Comparison of ENCODE assay signal across 8 cellular contexts in the genomic region with DNA sequence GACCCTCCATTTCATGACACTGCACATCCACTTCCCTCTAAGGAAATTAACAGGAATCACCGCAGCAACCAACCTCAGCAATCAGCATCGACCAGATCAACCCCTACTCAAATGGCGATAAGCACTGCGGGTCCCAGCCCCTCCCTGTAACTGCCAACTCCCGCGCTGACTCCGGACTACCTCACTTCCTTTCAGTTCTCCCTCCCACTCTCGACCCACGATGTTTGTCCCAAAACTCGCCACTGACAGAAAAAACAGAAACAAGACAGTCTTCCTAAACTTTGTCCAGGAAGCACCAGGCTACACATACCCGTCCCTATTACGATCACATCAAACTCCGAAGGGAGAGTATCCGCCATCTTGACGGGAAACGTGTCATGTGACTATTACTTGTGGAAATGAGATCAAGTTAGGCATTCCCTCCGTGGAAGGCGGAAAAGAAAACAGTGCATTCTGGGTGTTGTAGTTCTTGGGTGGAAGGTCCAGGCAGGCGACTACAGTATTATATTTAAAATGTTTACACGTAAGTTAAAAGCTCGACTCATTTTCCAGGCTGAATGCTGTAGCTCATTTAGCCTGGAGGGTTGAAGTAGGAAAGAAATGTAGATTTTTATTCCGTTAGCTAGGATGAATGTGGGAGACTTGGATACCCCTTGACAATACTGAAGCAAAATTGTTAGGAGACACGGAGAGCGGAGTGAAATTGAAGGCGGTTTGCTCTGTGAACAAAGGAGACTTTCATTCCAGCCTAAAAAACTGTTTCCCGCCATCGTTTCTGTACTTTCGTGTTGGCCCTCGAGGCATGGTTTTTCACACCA. TPM values are rescaled to one million over a fixed set of nuclear protein-coding genes. Genes with fewer than 3 reads are reported as not detected.
DNase-seq lines count a peak whose midpoint lies in the region; ATAC-seq and TF ChIP-seq lines count a peak whose summit lies in the region.

A gene with protein sequence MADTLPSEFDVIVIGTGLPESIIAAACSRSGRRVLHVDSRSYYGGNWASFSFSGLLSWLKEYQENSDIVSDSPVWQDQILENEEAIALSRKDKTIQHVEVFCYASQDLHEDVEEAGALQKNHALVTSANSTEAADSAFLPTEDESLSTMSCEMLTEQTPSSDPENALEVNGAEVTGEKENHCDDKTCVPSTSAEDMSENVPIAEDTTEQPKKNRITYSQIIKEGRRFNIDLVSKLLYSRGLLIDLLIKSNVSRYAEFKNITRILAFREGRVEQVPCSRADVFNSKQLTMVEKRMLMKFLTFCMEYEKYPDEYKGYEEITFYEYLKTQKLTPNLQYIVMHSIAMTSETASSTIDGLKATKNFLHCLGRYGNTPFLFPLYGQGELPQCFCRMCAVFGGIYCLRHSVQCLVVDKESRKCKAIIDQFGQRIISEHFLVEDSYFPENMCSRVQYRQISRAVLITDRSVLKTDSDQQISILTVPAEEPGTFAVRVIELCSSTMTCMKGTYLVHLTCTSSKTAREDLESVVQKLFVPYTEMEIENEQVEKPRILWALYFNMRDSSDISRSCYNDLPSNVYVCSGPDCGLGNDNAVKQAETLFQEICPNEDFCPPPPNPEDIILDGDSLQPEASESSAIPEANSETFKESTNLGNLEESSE (minus strand): TSS at position 385 of the 818 bp plus-strand sequence. CDS start 26 bp downstream, at position 359.

- no peaks in the 10 kb centered on the region for H3K9me3 ChIP-seq in CD4-positive, alpha-beta memory T cell (ENCODE audit: control insufficient read depth in 1 of 2, low read length in 2 of 2)
- H3K9me3 ChIP-seq in neural cell (ENCODE audit: low read length) (no peaks in the 10 kb centered on the region), subcutaneous abdominal adipose tissue (ENCODE audit: control insufficient read depth in 5 of 5, low read length in 5 of 5) (no peaks in the 10 kb centered on the region)

- H3F3A ChIP-seq in neural cell (ENCODE audit: insufficient read depth, low read length, poor library complexity, severe bottlenecking) = no peaks in the 10 kb centered on the region

- peak within 1 kb of the TSS; percentile 89 for H3K27ac ChIP-seq in CD4-positive, alpha-beta memory T cell (ENCODE audit: low read depth, low read length)
- peak within 1 kb of the TSS; percentile 83 for H3K27ac ChIP-seq in neural cell (ENCODE audit: low read length)
- peak within 1 kb of the TSS; percentile 84 for H3K27ac ChIP-seq in subcutaneous abdominal adipose tissue (ENCODE audit: low read depth, low read length)

- intact Hi-C loops in CD4-positive, alpha-beta memory T cell (cut with micrococcal nuclease) = no loop called here

- CTCF ChIA-PET in CD4-positive, alpha-beta memory T cell (lab: Charles Lee; ENCODE audit: partially characterized antibody) = no interaction called here

- H3K9me2 ChIP-seq in neural cell (ENCODE audit: insufficient read depth, low read length) = no peaks in the 10 kb centered on the region

- DNase-seq in CD4-positive, alpha-beta memory T cell = peak; percentile 70 to 80 (median 78)
- peak; percentile 17 for DNase-seq in activated T-cell treated with anti-CD3 and anti-CD28 coated beads for 1 hour (ENCODE audit: low read depth)
- DNase-seq in fibroblast of peridontal ligament (ENCODE audit: extremely low read depth) = peak; percentile 89
- DNase-seq in HUDEP-2 (lab: John Stamatoyannopoulos, UW; ENCODE audit: unreplicated experiment in 76 of 76) = no peak

- H3K9me3 Mint-ChIP-seq in CD4-positive, alpha-beta memory T cell = no peaks in the 10 kb centered on the region

- peak within 1 kb of the TSS; percentile 75 for H2AFZ ChIP-seq in neural cell (ENCODE audit: low read depth, low read length)

- peak within 1 kb of the TSS; percentile 73 for H3K9ac ChIP-seq in neural cell (ENCODE audit: low read length)
- peak within 1 kb of the TSS; percentile 62 to 78 (median 70) for H3K9ac ChIP-seq in subcutaneous abdominal adipose tissue (ENCODE audit: low read length in 5 of 5)

- H3K4me1 ChIP-seq in CD4-positive, alpha-beta memory T cell (ENCODE audit: insufficient read depth, low read length) = peaks cover 14% of the 10 kb centered on the region
- peaks cover 0 to 10% (median 7%) of the 10 kb centered on the region in 5 donors for H3K4me1 ChIP-seq in subcutaneous abdominal adipose tissue (ENCODE audit: control insufficient read depth in 5 of 5, insufficient read depth in 5 of 5, low read length in 5 of 5)

- H3K4me1 Mint-ChIP-seq in CD4-positive, alpha-beta memory T cell = peaks cover 2 to 12% (median 6%) of the 10 kb centered on the region in 4 donors

- H4K20me1 ChIP-seq in neural cell (ENCODE audit: insufficient read depth) = no peaks in the 10 kb centered on the region

- H3K27me3 Mint-ChIP-seq in CD4-positive, alpha-beta memory T cell = peaks cover 2 to 4% of the 10 kb centered on the region in 2 donors

- H3K4me3 ChIP-seq in CD4-positive, alpha-beta memory T cell (ENCODE audit: low read length in 2 of 2) = peak within 1 kb of the TSS; percentile 60 to 90
- H3K4me3 ChIP-seq in neural cell (ENCODE audit: low read length) (peak within 1 kb of the TSS; percentile 74), subcutaneous abdominal adipose tissue (ENCODE audit: low read depth in 1 of 5, low read length in 5 of 5) (peak within 1 kb of the TSS; percentile 67 to 92 (median 71))

- H3K27ac Mint-ChIP-seq in CD4-positive, alpha-beta memory T cell = peak within 1 kb of the TSS in 2 of 7 donors; percentile 6 to 33

- H3K36me3 ChIP-seq in CD4-positive, alpha-beta memory T cell (ENCODE audit: insufficient read depth, low read length) = no peaks in the 10 kb centered on the region
- H3K36me3 ChIP-seq in neural cell (ENCODE audit: insufficient read depth, low read length) (no peaks in the 10 kb centered on the region), subcutaneous abdominal adipose tissue (ENCODE audit: control insufficient read depth in 5 of 5, insufficient read depth in 5 of 5, low read length in 5 of 5) (no peaks in the 10 kb centered on the region)

- H3K4me2 ChIP-seq in neural cell (ENCODE audit: low read length) = peak within 1 kb of the TSS; percentile 84

- TF ChIP-seq RAD21 in Ishikawa (IDR thresholded peaks at IDR 0.05; ENCODE audit: low read depth) = no peak
- TF ChIP-seq RAD21 in neural cell (conservative IDR thresholded peaks at IDR 0.05) = peak; percentile 20

- TF ChIP-seq CTCF in neural cell (IDR thresholded peaks at IDR 0.05; ENCODE audit: poor library complexity, severe bottlenecking) = no peak

- H3K4me3 Mint-ChIP-seq in CD4-positive, alpha-beta memory T cell = no peak within 1 kb of the TSS

- H3K27me3 ChIP-seq in CD4-positive, alpha-beta memory T cell (ENCODE audit: insufficient read depth, low read length) = no peaks in the 10 kb centered on the region
- no peaks in the 10 kb centered on the region for H3K27me3 ChIP-seq in neural cell (ENCODE audit: insufficient read depth, low read depth, low read length)
- H3K27me3 ChIP-seq in subcutaneous abdominal adipose tissue (ENCODE audit: control insufficient read depth in 5 of 5, insufficient read depth in 4 of 5, low read length in 5 of 5) = peaks cover 0 to 2% (median 0%) of the 10 kb centered on the region in 5 donors

- ATAC-seq in GM21515 (IDR thresholded peaks at IDR 0.05; ENCODE audit: unreplicated experiment) = peak; percentile 99

- peaks cover 19% of the 10 kb centered on the region for H3K79me2 ChIP-seq in neural cell (replicated peaks; ENCODE audit: insufficient read depth, low read length)

- POLR2A ChIA-PET in CD4-positive, alpha-beta memory T cell (lab: Charles Lee; ENCODE audit: partially characterized antibody) = no interaction called here

- TF ChIP-seq EP300 in Ishikawa (IDR thresholded peaks at IDR 0.05; ENCODE audit: borderline replicate concordance) (no peak), neural cell (conservative IDR thresholded peaks at IDR 0.05; ENCODE audit: poor library complexity, severe bottlenecking) (no peak)

- peaks cover 0 to 1% of the 10 kb centered on the region in 2 donors for H3K36me3 Mint-ChIP-seq in CD4-positive, alpha-beta memory T cell

TF ChIP-seq in Ishikawa, 13 proteins besides CTCF, POLR2A, EP300 and RAD21 (continues in another document):
- TF ChIP-seq TAF1 (IDR thresholded peaks at IDR 0.05; ENCODE audit: low read depth) (peak; percentile 60), ZBTB7A (IDR thresholded peaks at IDR 0.05; ENCODE audit: low read depth) (no peak), FOXM1 (IDR thresholded peaks at IDR 0.05; ENCODE audit: borderline replicate concordance, low read depth) (no peak), NFIC (IDR thresholded peaks at IDR 0.05) (no peak), TCF12 (IDR thresholded peaks at IDR 0.05; ENCODE audit: low read depth) (no peak), TEAD4 (IDR thresholded peaks at IDR 0.05) (no peak), YY1 (IDR thresholded peaks at IDR 0.05; ENCODE audit: low read depth) (peak; percentile 90)
- TF ChIP-seq, protein P1, sequence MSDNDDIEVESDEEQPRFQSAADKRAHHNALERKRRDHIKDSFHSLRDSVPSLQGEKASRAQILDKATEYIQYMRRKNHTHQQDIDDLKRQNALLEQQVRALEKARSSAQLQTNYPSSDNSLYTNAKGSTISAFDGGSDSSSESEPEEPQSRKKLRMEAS (IDR thresholded peaks at IDR 0.05) = no peak

TF ChIP-seq in neural cell, 6 proteins besides CTCF, POLR2A, EP300 and RAD21 (continues in another document):
- TF ChIP-seq, protein P2, sequence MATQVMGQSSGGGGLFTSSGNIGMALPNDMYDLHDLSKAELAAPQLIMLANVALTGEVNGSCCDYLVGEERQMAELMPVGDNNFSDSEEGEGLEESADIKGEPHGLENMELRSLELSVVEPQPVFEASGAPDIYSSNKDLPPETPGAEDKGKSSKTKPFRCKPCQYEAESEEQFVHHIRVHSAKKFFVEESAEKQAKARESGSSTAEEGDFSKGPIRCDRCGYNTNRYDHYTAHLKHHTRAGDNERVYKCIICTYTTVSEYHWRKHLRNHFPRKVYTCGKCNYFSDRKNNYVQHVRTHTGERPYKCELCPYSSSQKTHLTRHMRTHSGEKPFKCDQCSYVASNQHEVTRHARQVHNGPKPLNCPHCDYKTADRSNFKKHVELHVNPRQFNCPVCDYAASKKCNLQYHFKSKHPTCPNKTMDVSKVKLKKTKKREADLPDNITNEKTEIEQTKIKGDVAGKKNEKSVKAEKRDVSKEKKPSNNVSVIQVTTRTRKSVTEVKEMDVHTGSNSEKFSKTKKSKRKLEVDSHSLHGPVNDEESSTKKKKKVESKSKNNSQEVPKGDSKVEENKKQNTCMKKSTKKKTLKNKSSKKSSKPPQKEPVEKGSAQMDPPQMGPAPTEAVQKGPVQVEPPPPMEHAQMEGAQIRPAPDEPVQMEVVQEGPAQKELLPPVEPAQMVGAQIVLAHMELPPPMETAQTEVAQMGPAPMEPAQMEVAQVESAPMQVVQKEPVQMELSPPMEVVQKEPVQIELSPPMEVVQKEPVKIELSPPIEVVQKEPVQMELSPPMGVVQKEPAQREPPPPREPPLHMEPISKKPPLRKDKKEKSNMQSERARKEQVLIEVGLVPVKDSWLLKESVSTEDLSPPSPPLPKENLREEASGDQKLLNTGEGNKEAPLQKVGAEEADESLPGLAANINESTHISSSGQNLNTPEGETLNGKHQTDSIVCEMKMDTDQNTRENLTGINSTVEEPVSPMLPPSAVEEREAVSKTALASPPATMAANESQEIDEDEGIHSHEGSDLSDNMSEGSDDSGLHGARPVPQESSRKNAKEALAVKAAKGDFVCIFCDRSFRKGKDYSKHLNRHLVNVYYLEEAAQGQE (IDR thresholded peaks at IDR 0.05; ENCODE audit: borderline replicate concordance) = peak; percentile 65

RNA-seq across cellular contexts. Expression of the gene that starts here (rescaled TPM):
- total RNA-seq in CD4-positive, alpha-beta memory T cell = 10 to 100 TPM; 20.3 to 22.3 TPM
- polyA plus RNA-seq in CD4-positive, alpha-beta memory T cell = 1 to 10 TPM; 5.6 to 7.3 TPM
- 16.3 and 20.3 TPM in 2 replicates for polyA plus RNA-seq in neural cell
- polyA minus RNA-seq in neural cell = 33.8 and 49.7 TPM in 2 replicates

Comparison
In these comparisons a context has a peak if more than half of its experiments do, and no peak if none do; other contexts are left out.
1. DNase-seq: peak in CD4-positive, alpha-beta memory T cell (5 of 5), activated T-cell treated with anti-CD3 and anti-CD28 coated beads for 1 hour (single experiment) and fibroblast of peridontal ligament (single experiment); none in HUDEP-2 (0 of 76).
2. Peak in every context shown above with its lines, with median percentiles within 50 percentile points of each other: H3K27ac ChIP-seq and H3K4me3 ChIP-seq.